16 cellular contexts compared by ENCODE assay signal in the genomic region with DNA sequence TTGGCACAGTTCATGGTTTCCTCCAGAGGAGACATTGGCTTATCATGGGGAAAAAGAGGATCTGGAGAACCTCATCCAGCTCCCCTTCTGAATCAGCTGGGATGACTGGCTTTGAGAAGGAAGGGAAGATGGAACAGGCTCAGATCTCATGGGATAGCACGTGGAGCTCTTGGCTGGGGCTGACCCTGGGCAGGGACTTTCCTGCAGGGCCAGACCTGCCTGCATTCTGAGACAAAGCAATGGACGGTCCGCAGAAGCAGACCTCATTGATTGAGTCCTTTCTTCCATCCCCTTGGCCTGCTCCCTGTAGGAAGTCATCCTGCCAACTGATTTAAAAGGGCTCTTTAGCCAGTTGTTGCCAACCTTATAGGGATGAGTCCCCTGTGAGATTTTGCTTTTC. TPM values are rescaled to one million over a fixed set of nuclear protein-coding genes. Genes with fewer than 3 reads are reported as not detected.
A peak's percentile ranks its signal among the peaks of the same experiment; 100 is the strongest.
DNase-seq lines count a peak whose midpoint lies in the region; ATAC-seq, FAIRE-seq and TF ChIP-seq lines count a peak whose summit lies in the region.
"Had no signal": no experiment of that assay in that cellular context is flagged by ENCODE, and none has a peak within 500 bp of the region (broad histone marks: within the 10 kb centered on the region; RNA-seq: fewer than 3 reads in every experiment).

No MANE protein-coding gene starts in this region.

- peaks cover 6% of the 10 kb centered on the region for H3K4me1 Mint-ChIP-seq in HFFc6 (ENCODE audit: low read depth)

- no peak for TF ChIP-seq POLR2A in gastrocnemius medialis (IDR thresholded peaks at IDR 0.05)

- POLR2A ChIA-PET in OCI-LY7 (lab: Charles Lee): no interaction called here

- H3K4me3 Mint-ChIP-seq in HFFc6: no peak overlapping the region

- H3K9me2 ChIP-seq in OCI-LY7 (ENCODE audit: insufficient read depth, low read length): no peaks in the 10 kb centered on the region

- no peaks in the 10 kb centered on the region for H4K20me1 ChIP-seq in OCI-LY7 (ENCODE audit: insufficient read depth, low read length)

- peaks cover 61 to 68% of the 10 kb centered on the region in 2 donors for H3K36me3 ChIP-seq in ascending aorta
- peaks cover 43 to 58% of the 10 kb centered on the region in 2 donors for H3K36me3 ChIP-seq in kidney (ENCODE audit: control insufficient read depth in 1 of 2, insufficient read depth in 2 of 2, low read length in 2 of 2)
- peaks cover 0 to 57% of the 10 kb centered on the region in 2 donors for H3K36me3 ChIP-seq in gastrocnemius medialis
- peaks cover 81% of the 10 kb centered on the region for H3K36me3 ChIP-seq in OCI-LY7 (ENCODE audit: insufficient read depth, low read length)
- H3K36me3 ChIP-seq in SJCRH30: peaks cover 57% of the 10 kb centered on the region
- H3K36me3 ChIP-seq in WERI-Rb-1: peaks cover 80% of the 10 kb centered on the region

- TF ChIP-seq CTCF in HFFc6 (IDR thresholded peaks at IDR 0.05): no peak
- no peak for TF ChIP-seq CTCF in ascending aorta (IDR thresholded peaks at IDR 0.05)
- TF ChIP-seq CTCF in kidney (IDR thresholded peaks at IDR 0.05; ENCODE audit: borderline replicate concordance, extremely low read depth, insufficient read depth): no peak
- no peak for TF ChIP-seq CTCF in gastrocnemius medialis (IDR thresholded peaks at IDR 0.05 in 4 of 5, conservative IDR thresholded peaks at IDR 0.05 in 1 of 5)
- no peak for TF ChIP-seq CTCF in OCI-LY7 (conservative IDR thresholded peaks at IDR 0.05; ENCODE audit: low read length)
- no peak for TF ChIP-seq CTCF in WERI-Rb-1 (IDR thresholded peaks at IDR 0.05; ENCODE audit: low read depth, low read length)

- no peak overlapping the region for H3K9ac ChIP-seq in kidney (ENCODE audit: low read length in 2 of 2)

- H3K27ac ChIP-seq in ascending aorta (peak overlapping the region; percentile 50 to 66), kidney (ENCODE audit: low read depth in 2 of 2, low read length in 2 of 2) (no peak overlapping the region), gastrocnemius medialis (peak overlapping the region; percentile 29 to 96 (median 70)), OCI-LY7 (ENCODE audit: low read depth, low read length, poor library complexity, severe bottlenecking) (no peak overlapping the region), SJCRH30 (no peak overlapping the region), WERI-Rb-1 (no peak overlapping the region)

- no peak overlapping the region for H3K4me2 ChIP-seq in OCI-LY7 (ENCODE audit: low read length)

- H3K9me3 ChIP-seq in ascending aorta: no peaks in the 10 kb centered on the region
- H3K9me3 ChIP-seq in kidney (ENCODE audit: control insufficient read depth in 1 of 2, low read length in 2 of 2): no peaks in the 10 kb centered on the region
- H3K9me3 ChIP-seq in gastrocnemius medialis: no peaks in the 10 kb centered on the region
- no peaks in the 10 kb centered on the region for H3K9me3 ChIP-seq in OCI-LY7 (ENCODE audit: low read length)
- no peaks in the 10 kb centered on the region for H3K9me3 ChIP-seq in SJCRH30 (replicated peaks)
- H3K9me3 ChIP-seq in WERI-Rb-1 (ENCODE audit: severe bottlenecking): no peaks in the 10 kb centered on the region

- H3K4me3 ChIP-seq in ascending aorta: no peak overlapping the region
- no peak overlapping the region for H3K4me3 ChIP-seq in kidney (ENCODE audit: low read length in 2 of 2)
- H3K4me3 ChIP-seq in gastrocnemius medialis: no peak overlapping the region
- no peak overlapping the region for H3K4me3 ChIP-seq in OCI-LY7 (ENCODE audit: low read depth, low read length, poor library complexity, severe bottlenecking)
- no peak overlapping the region for H3K4me3 ChIP-seq in SJCRH30
- H3K4me3 ChIP-seq in WERI-Rb-1 (ENCODE audit: low read depth, low read length): no peak overlapping the region

- in situ Hi-C loops in gastrocnemius medialis (cut with MboI; ENCODE audit: low sequenced_read_pairs in 4 of 4): loop anchor here in 2 of 4 donors (10.0 to 25.0 kb wide), 2 partner anchors 181 to 194 kb away; a partner anchor contains a TSS

- no peak overlapping the region for H2AFZ ChIP-seq in OCI-LY7 (ENCODE audit: low read length)

- no peaks in the 10 kb centered on the region for H3K27me3 ChIP-seq in ascending aorta
- no peaks in the 10 kb centered on the region for H3K27me3 ChIP-seq in gastrocnemius medialis
- no peaks in the 10 kb centered on the region for H3K27me3 ChIP-seq in SJCRH30
- H3K27me3 ChIP-seq in WERI-Rb-1 (ENCODE audit: insufficient read depth, low read depth, severe bottlenecking): no peaks in the 10 kb centered on the region

- peak overlapping the region; percentile 30; the same call in 1 of the 2 replicates for H3K27ac Mint-ChIP-seq in HFFc6

- no TSS peak for BruUV-seq in OCI-LY7 (replicated peaks; lab: Mats Ljungman, UMichigan)

- CTCF ChIA-PET in OCI-LY7 (lab: Charles Lee; ENCODE audit: unreplicated experiment): no interaction called here

- H3K4me1 ChIP-seq in ascending aorta: peaks cover 16 to 27% of the 10 kb centered on the region in 2 donors
- peaks cover 0 to 2% of the 10 kb centered on the region in 2 donors for H3K4me1 ChIP-seq in kidney (ENCODE audit: control insufficient read depth in 1 of 2, insufficient read depth in 1 of 2, low read depth in 1 of 2, low read length in 2 of 2)
- H3K4me1 ChIP-seq in gastrocnemius medialis: peaks cover 71 to 99% of the 10 kb centered on the region in 2 donors
- peaks cover under 1% of the 10 kb centered on the region for H3K4me1 ChIP-seq in OCI-LY7 (ENCODE audit: insufficient read depth, low read length, poor library complexity, severe bottlenecking)
- H3K4me1 ChIP-seq in SJCRH30: no peaks in the 10 kb centered on the region

- H3K27me3 Mint-ChIP-seq in HFFc6 (ENCODE audit: insufficient read depth): peaks cover 8% of the 10 kb centered on the region

- intact Hi-C loops in ascending aorta (cut with DNase I): no loop called here
- intact Hi-C loops in kidney (cut with DNase I): no loop called here
- intact Hi-C loops in gastrocnemius medialis (cut with DNase I; ENCODE audit: low total_unique reads): no loop called here
- intact Hi-C loops in OCI-LY7 (cut with micrococcal nuclease; ENCODE audit: unreplicated experiment): no loop called here

- peaks cover 25% of the 10 kb centered on the region for H3K36me3 Mint-ChIP-seq in HFFc6 (ENCODE audit: low read depth)

- no peaks in the 10 kb centered on the region for H3K9me3 Mint-ChIP-seq in HFFc6

- FAIRE-seq in kidney (lab: Jason Lieb, UNC): no peak
- FAIRE-seq: GM19239, H54 had no signal

- peak in 1 of 2 donors; percentile 21 for ATAC-seq in gastrocnemius medialis

- DNase-seq in HFFc6: no peak
- DNase-seq in ascending aorta (ENCODE audit: low spot score in 2 of 2): no peak
- DNase-seq in kidney: peak; percentile 51
- DNase-seq in gastrocnemius medialis: peak in 1 of 2 donors; percentile 64
- DNase-seq in OCI-LY7 (ENCODE audit: low spot score): no peak
- no peak for DNase-seq in SJCRH30
- DNase-seq in WERI-Rb-1: no peak
- DNase-seq: ACHN, DMS53, NCI-H1048, NCI-H146, NCI-H2081, NCI-H510A treated with DMSO at 0.1 percent for 48 hours, SHP77 had no signal

- no peaks in the 10 kb centered on the region for H3K79me2 ChIP-seq in OCI-LY7 (ENCODE audit: insufficient read depth, low read depth, low read length)

RNA-seq across cellular contexts. Expression of a gene that starts 26.2 kb away (rescaled TPM):
- total RNA-seq in HFFc6 (2021; fragmentation: NEBNext Ultra II Directional; extraction: Animal tissue kit (Norgen Biotek cat#: 25700)): 100 to 1,000 TPM in 1 of 6 experiments, 10 to 100 TPM in 5; 77.2 to 112 (median 83.8) TPM
- total RNA-seq in ascending aorta: 65.5 TPM
- total RNA-seq in kidney: 111 TPM
- polyA plus RNA-seq in kidney (ENCODE audit: insufficient read depth, low read depth, low replicate concordance): 14.8 TPM
- 100 to 1,000 TPM in 1 of 4 donors, 10 to 100 TPM in 3; 38.6 to 186 (median 75.1) TPM for total RNA-seq in gastrocnemius medialis
- 1.4 and 3.6 TPM in 2 replicates for total RNA-seq in OCI-LY7 (2014; rRNA removed; shearing (Covaris generic))
- 1.7 and 4.6 TPM in 2 replicates for total RNA-seq in OCI-LY7 (2022)
- 5.8 and 8.2 TPM in 2 replicates for total RNA-seq in SJCRH30 (2014; rRNA removed; shearing (Covaris generic))

RNA-seq across cellular contexts. Expression of a gene that starts 29.4 kb away (rescaled TPM):
- 1 to 10 TPM; 5.0 to 8.0 (median 6.5) TPM for total RNA-seq in HFFc6 (2021; fragmentation: NEBNext Ultra II Directional; extraction: Animal tissue kit (Norgen Biotek cat#: 25700))
- total RNA-seq in ascending aorta (14.7 TPM), kidney (19.2 TPM), gastrocnemius medialis (1 to 10 TPM; 2.2 to 3.2 (median 2.5) TPM), OCI-LY7 (2022) (22.2 and 24.0 TPM in 2 replicates)
- 46.3 TPM for polyA plus RNA-seq in kidney (ENCODE audit: insufficient read depth, low read depth, low replicate concordance)
- total RNA-seq in OCI-LY7 (2014; rRNA removed; shearing (Covaris generic)): 14.6 and 14.8 TPM in 2 replicates
- total RNA-seq in SJCRH30 (2014; rRNA removed; shearing (Covaris generic)): 0.33 and 0.61 TPM in 2 replicates

RNA-seq across cellular contexts. Expression of a gene that starts 42.2 kb away (rescaled TPM):
- 10 to 100 TPM; 31.8 to 42.0 (median 34.5) TPM for total RNA-seq in HFFc6 (2021; fragmentation: NEBNext Ultra II Directional; extraction: Animal tissue kit (Norgen Biotek cat#: 25700))
- total RNA-seq in ascending aorta (23.7 TPM), kidney (34.7 TPM), gastrocnemius medialis (10 to 100 TPM; 26.3 to 79.6 (median 36.9) TPM), OCI-LY7 (2022) (16.4 and 17.2 TPM in 2 replicates)
- 25.0 TPM for polyA plus RNA-seq in kidney (ENCODE audit: insufficient read depth, low read depth, low replicate concordance)
- total RNA-seq in OCI-LY7 (2014; rRNA removed; shearing (Covaris generic)): 12.1 and 13.9 TPM in 2 replicates
- 9.7 and 10.5 TPM in 2 replicates for total RNA-seq in SJCRH30 (2014; rRNA removed; shearing (Covaris generic))

RNA-seq across cellular contexts. Expression of a gene that starts 45.0 kb away (rescaled TPM):
- total RNA-seq in HFFc6 (2021; fragmentation: NEBNext Ultra II Directional; extraction: Animal tissue kit (Norgen Biotek cat#: 25700)): 100 to 1,000 TPM; 135 to 152 (median 142) TPM
- total RNA-seq in ascending aorta (89.7 TPM), kidney (98.5 TPM), gastrocnemius medialis (100 to 1,000 TPM in 1 of 4 donors, 10 to 100 TPM in 3; 60.7 to 127 (median 71.5) TPM), OCI-LY7 (2022) (126 and 134 TPM in 2 replicates)
- 72.3 TPM for polyA plus RNA-seq in kidney (ENCODE audit: insufficient read depth, low read depth, low replicate concordance)
- 65.7 and 82.3 TPM in 2 replicates for total RNA-seq in OCI-LY7 (2014; rRNA removed; shearing (Covaris generic))
- total RNA-seq in SJCRH30 (2014; rRNA removed; shearing (Covaris generic)): 69.9 and 72.0 TPM in 2 replicates

RNA-seq across cellular contexts. Expression of a gene that starts 54.7 kb away (rescaled TPM):
- total RNA-seq in HFFc6 (2021; fragmentation: NEBNext Ultra II Directional; extraction: Animal tissue kit (Norgen Biotek cat#: 25700)): 10 to 100 TPM; 34.0 to 38.9 (median 35.8) TPM
- total RNA-seq in ascending aorta (5.0 TPM), kidney (34.9 TPM), gastrocnemius medialis (10 to 100 TPM in 3 of 4 donors, 1 to 10 TPM in 1; 9.8 to 14.4 (median 12.3) TPM), OCI-LY7 (2022) (45.6 and 48.9 TPM in 2 replicates)
- polyA plus RNA-seq in kidney (ENCODE audit: insufficient read depth, low read depth, low replicate concordance): 27.5 TPM
- 40.8 and 53.1 TPM in 2 replicates for total RNA-seq in OCI-LY7 (2014; rRNA removed; shearing (Covaris generic))
- total RNA-seq in SJCRH30 (2014; rRNA removed; shearing (Covaris generic)): 43.3 and 45.1 TPM in 2 replicates

Comparison
In these comparisons a context has a peak if more than half of its experiments do, and no peak if none do; other contexts are left out.
1. H3K27ac ChIP-seq: peak in ascending aorta (2 of 2) and gastrocnemius medialis (4 of 4); none in kidney (0 of 2), OCI-LY7 (single experiment), SJCRH30 (single experiment) and WERI-Rb-1 (single experiment).